Comparison of ENCODE assay signal across 10 cellular contexts in the genomic region with DNA sequence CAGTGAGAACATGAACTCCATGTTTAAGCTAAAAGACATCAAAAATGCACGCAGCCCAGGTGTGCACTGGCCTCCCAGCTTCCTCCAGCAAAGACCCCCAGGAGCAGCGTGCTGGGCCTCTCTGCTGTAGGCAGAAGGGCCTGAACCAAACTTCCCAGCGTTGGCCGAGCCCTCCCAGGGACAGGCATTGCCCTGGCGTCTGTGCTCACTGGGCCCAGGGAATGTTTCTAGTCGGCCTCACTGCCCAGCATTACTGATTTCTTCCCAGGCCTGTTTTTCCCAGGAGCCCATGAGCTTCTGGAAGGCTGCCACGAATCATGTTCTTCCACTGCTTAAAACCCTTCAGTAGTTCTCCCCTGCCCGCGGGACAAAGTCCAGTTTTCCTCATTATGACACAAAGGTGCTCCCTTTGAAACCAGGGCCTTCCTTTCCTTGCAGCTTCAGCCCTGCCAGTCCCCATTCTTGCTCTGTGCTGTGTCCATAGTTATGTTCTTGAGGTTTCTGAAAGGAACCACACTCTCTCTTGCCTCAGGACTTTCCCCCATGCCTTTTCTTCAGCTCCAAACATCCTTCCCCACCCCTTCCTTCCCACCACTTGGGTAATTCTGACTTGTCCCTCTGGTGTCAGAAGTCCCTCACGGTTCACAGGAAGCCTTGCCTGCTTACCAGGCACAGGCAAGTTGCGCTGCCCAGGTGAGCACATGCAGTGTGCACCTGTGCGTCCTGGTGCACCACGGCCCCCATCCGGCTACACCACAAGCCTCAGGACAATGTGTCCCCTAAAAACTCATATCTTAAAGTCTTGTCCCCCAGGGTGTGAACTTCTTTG.
DNase-seq lines count a peak whose midpoint lies in the region; ATAC-seq, FAIRE-seq and TF ChIP-seq lines count a peak whose summit lies in the region.
"Had no signal": no experiment of that assay in that cellular context is flagged by ENCODE, and none has a peak within 500 bp of the region (broad histone marks: within the 10 kb centered on the region; RNA-seq: fewer than 3 reads in every experiment).

No MANE protein-coding gene starts in this region.

- ATAC-seq in activated B cell treated with CpG ODN at 0.5 μM for 24 hours (ENCODE audit: low read depth) (no peak), left ventricle myocardium superior (peak; percentile 61), sciatic nerve (peak; percentile 69), GM21423 (IDR thresholded peaks at IDR 0.05; ENCODE audit: unreplicated experiment) (no peak), GM21619 (IDR thresholded peaks at IDR 0.05; ENCODE audit: unreplicated experiment) (no peak)

- no peaks in the 10 kb centered on the region for H3K27me3 Mint-ChIP-seq in activated B cell treated with CpG ODN at 0.5 μM for 24 hours

- H3K4me3 Mint-ChIP-seq in activated B cell treated with CpG ODN at 0.5 μM for 24 hours: peak overlapping the region; percentile 3

- H3K36me3 Mint-ChIP-seq in activated B cell treated with CpG ODN at 0.5 μM for 24 hours (ENCODE audit: low read depth): no peaks in the 10 kb centered on the region

- CTCF ChIA-PET in activated B cell treated with CpG ODN at 0.5 μM for 24 hours (lab: Charles Lee): interaction anchor here (0.6 to 5.2 kb wide), 14 partner anchors 9 to 308 kb away, joined by 3 to 30 read pairs (median 4); no protein-coding TSS in a partner anchor

- H3K27ac Mint-ChIP-seq in activated B cell treated with CpG ODN at 0.5 μM for 24 hours: peak overlapping the region; percentile 61

- POLR2A ChIA-PET in activated B cell treated with CpG ODN at 0.5 μM for 24 hours (lab: Charles Lee): interaction anchor here (0.8 to 12.6 kb wide), 16 partner anchors 9 to 337 kb away, joined by 3 to 211 read pairs (median 4); partner anchors contain the start of gene IRF2

- intact Hi-C loops in activated B cell treated with CpG ODN at 0.5 μM for 24 hours (cut with micrococcal nuclease): loop anchor here (1.0 kb wide), 2 partner anchors 47 to 227 kb away; no protein-coding TSS in a partner anchor
- intact Hi-C loops in left ventricle myocardium superior (cut with micrococcal nuclease): no loop called here
- intact Hi-C loops in sciatic nerve (cut with DNase I): no loop called here

- H3K4me1 Mint-ChIP-seq in activated B cell treated with CpG ODN at 0.5 μM for 24 hours: peaks cover 70% of the 10 kb centered on the region

- no peaks in the 10 kb centered on the region for H3K9me3 Mint-ChIP-seq in activated B cell treated with CpG ODN at 0.5 μM for 24 hours

- DNase-seq in GM18507 (ENCODE audit: extremely low spot score, insufficient read length, low read depth) (no peak), activated B cell treated with CpG ODN at 0.5 μM for 24 hours (no peak), left ventricle myocardium superior (peak; percentile 38), sciatic nerve (ENCODE audit: low spot score) (peak; percentile 60), SK-N-DZ (ENCODE audit: low spot score) (no peak), NCI-H774 (lab: John Stamatoyannopoulos, UW) (no peak)
- DNase-seq: NCI-H524 had no signal

- TF ChIP-seq CTCF in activated B cell treated with CpG ODN at 0.5 μM for 24 hours (IDR thresholded peaks at IDR 0.05): no peak

- peak; percentile 84 for FAIRE-seq in GM18507 (lab: Jason Lieb, UNC)
- FAIRE-seq: endometrium had no signal

Comparison
In these comparisons a context has a peak if more than half of its experiments do, and no peak if none do; other contexts are left out.
1. DNase-seq: peak in left ventricle myocardium superior (single experiment) and sciatic nerve (single experiment); none in GM18507 (single experiment), activated B cell treated with CpG ODN at 0.5 μM for 24 hours (single experiment), SK-N-DZ (single experiment) and NCI-H774 (single experiment).
2. ATAC-seq: peak in left ventricle myocardium superior (single experiment) and sciatic nerve (single experiment); none in activated B cell treated with CpG ODN at 0.5 μM for 24 hours (single experiment), GM21423 (single experiment) and GM21619 (single experiment).